In genomic region chr9:16268037-16269010, GRCh38 we compare ENCODE assay signal across 11 cellular contexts.
DNase-seq lines count a peak whose midpoint lies in the region; ATAC-seq and TF ChIP-seq lines count a peak whose summit lies in the region.
"Had no signal": no experiment of that assay in that cellular context is flagged by ENCODE, and none has a peak within 500 bp of the region (broad histone marks: within the 10 kb centered on the region; RNA-seq: fewer than 3 reads in every experiment).

No MANE protein-coding gene starts in this region.

- H3K9me3 ChIP-seq in left ventricle myocardium inferior (replicated peaks): no peaks in the 10 kb centered on the region

- TF ChIP-seq CTCF in left ventricle myocardium inferior (IDR thresholded peaks at IDR 0.05; ENCODE audit: borderline replicate concordance) (no peak), coronary artery (IDR thresholded peaks at IDR 0.05) (no peak), omental fat pad (IDR thresholded peaks at IDR 0.05) (no peak)

- no peaks in the 10 kb centered on the region for H3K4me1 ChIP-seq in left ventricle myocardium inferior

- DNase-seq in left ventricle myocardium inferior (no peak), cardiac septum (ENCODE audit: low spot score) (no peak), coronary artery (ENCODE audit: low spot score) (no peak), omental fat pad (ENCODE audit: low spot score) (no peak), NCI-H1417 (lab: John Stamatoyannopoulos, UW) (no peak)
- DNase-seq: NCI-H2029; stimulated activated CD4-positive, alpha-beta T cell treated with anti-CD3 and anti-CD28 coated beads, Interleukin-15, amount 100 ng/mL, for 24 hours; T-helper 9 cell had no signal

- H3K27ac ChIP-seq in left ventricle myocardium inferior (replicated peaks): peak overlapping the region; percentile 35
- H3K27ac ChIP-seq in coronary artery: no peak overlapping the region

- ATAC-seq in omental fat pad (ENCODE audit: low FRiP score) (peak; percentile 62), HG03469 (IDR thresholded peaks at IDR 0.05; ENCODE audit: unreplicated experiment) (no peak), GM21529 (IDR thresholded peaks at IDR 0.05; ENCODE audit: unreplicated experiment) (no peak), HG02981 (IDR thresholded peaks at IDR 0.05; ENCODE audit: unreplicated experiment) (no peak)

- H3K4me3 ChIP-seq in left ventricle myocardium inferior: peak overlapping the region; percentile 45
- H3K4me3 ChIP-seq in coronary artery: peak overlapping the region; percentile 58

- intact Hi-C loops in left ventricle myocardium inferior (cut with micrococcal nuclease): no loop called here
- intact Hi-C loops in cardiac septum (cut with DNase I): no loop called here

- H3K36me3 ChIP-seq in left ventricle myocardium inferior: no peaks in the 10 kb centered on the region

- H3K27me3 ChIP-seq in left ventricle myocardium inferior (ENCODE audit: low read depth): peaks cover 25% of the 10 kb centered on the region
